ENCODE assay signal across 8 cellular contexts in genomic region chr14:77124345-77125274, GRCh38. TPM values are rescaled to one million over a fixed set of nuclear protein-coding genes. Genes with fewer than 3 reads are reported as not detected.
DNase-seq lines count a peak whose midpoint lies in the region; ATAC-seq, FAIRE-seq and TF ChIP-seq lines count a peak whose summit lies in the region.

No MANE protein-coding gene starts in this region.

- no peak; the same call in 1 of the 2 replicates for TF ChIP-seq CTCF in HepG2 (CRISPR knock-in tag; IDR thresholded peaks at IDR 0.05)

- peaks cover 11% of the 10 kb centered on the region for H3K27me3 ChIP-seq in HUES64 (ENCODE audit: insufficient read depth, low read length)
- H3K27me3 ChIP-seq in HepG2 (ENCODE audit: control insufficient read depth in 1 of 2, insufficient read depth in 2 of 2, low read length in 2 of 2): peaks cover 1 to 12% of the 10 kb centered on the region in 2 experiments; a peak in 3 of 5 replicates

- H3K4me3 ChIP-seq in HUES64 (ENCODE audit: low read length): peak overlapping the region; percentile 70
- peak overlapping the region; percentile 38 to 66 (median 40) for H3K4me3 ChIP-seq in HepG2 (replicated peaks in 1 of 3; ENCODE audit: insufficient read depth in 1 of 3, low read depth in 2 of 3, low read length in 3 of 3)

- H3K36me3 ChIP-seq in HUES64 (ENCODE audit: insufficient read depth, low read length) (peaks cover 2% of the 10 kb centered on the region; the same call in 1 of the 2 replicates), HepG2 (replicated peaks in 1 of 2; ENCODE audit: control insufficient read depth in 1 of 2, insufficient read depth in 2 of 2, low read length in 2 of 2) (no peaks in the 10 kb centered on the region)

- CTCF ChIA-PET in HepG2 (lab: Yijun Ruan, JAX; ENCODE audit: low intra/inter-chr PET ratio, low total read pairs): no interaction called here

- H3K79me2 ChIP-seq in HepG2 (ENCODE audit: insufficient read depth, low read length): no peaks in the 10 kb centered on the region

- in situ Hi-C loops in HepG2 (cut with HindIII; ENCODE audit: extremely low pct_ligation_motif_present, low pct_unique_long_range_greater_than_20kb): no loop called here

- 5% methylated on average over 73 of the region's 73 CpGs for WGBS in HUES64
- 49% methylated on average over 14 of the region's 73 CpGs for WGBS in HepG2 (ENCODE audit: low lambda C conversion rate)

- POLR2A ChIA-PET in HepG2 (lab: Yijun Ruan, JAX): no interaction called here

- BruUV-seq in HepG2 (replicated peaks; lab: Mats Ljungman, UMichigan): no TSS peak

- H4K20me1 ChIP-seq in HepG2 (ENCODE audit: insufficient read depth, low read length): no peaks in the 10 kb centered on the region

- no peak for TF ChIP-seq EP300 in HepG2 (IDR thresholded peaks at IDR 0.05; ENCODE audit: low read depth in 2 of 2, low read length in 2 of 2)
- TF ChIP-seq EP300 in HepG2 (CRISPR knock-in tag; IDR thresholded peaks at IDR 0.05; ENCODE audit: borderline replicate concordance): no peak

- H3K4me1 ChIP-seq in HUES64 (ENCODE audit: insufficient read depth, low read length): peaks cover 28% of the 10 kb centered on the region
- peaks cover 32% of the 10 kb centered on the region for H3K4me1 ChIP-seq in HepG2 (ENCODE audit: insufficient read depth, low read length)

- ATAC-seq in HepG2: peak; percentile 77

- intact Hi-C loops in HepG2 (cut with micrococcal nuclease; ENCODE audit: unreplicated experiment): no loop called here

- no peak overlapping the region for H3K27ac ChIP-seq in HUES64 (ENCODE audit: low read depth, low read length)
- H3K27ac ChIP-seq in cingulate gyrus (ENCODE audit: low read depth, low read length): peak overlapping the region; percentile 92
- no peak overlapping the region for H3K27ac ChIP-seq in HepG2 (ENCODE audit: extremely low read length, insufficient read depth, low read length)

- no peak for FAIRE-seq in HepG2 (lab: Jason Lieb, UNC)

- H3K4me2 ChIP-seq in HepG2 (ENCODE audit: low read depth, low read length): peak overlapping the region; percentile 82

- peak; percentile 36; the same call in 1 of the 2 replicates for TF ChIP-seq RAD21 in HepG2 (CRISPR knock-in tag; IDR thresholded peaks at IDR 0.05)

- DNase-seq in COR-L47 (lab: John Stamatoyannopoulos, UW) (peak; percentile 23), HepG2 (ENCODE audit: low spot score) (no peak), HCEC 1CT (no peak), Kasumi-1 (lab: John Stamatoyannopoulos, UW) (no peak)
- DNase-seq in activated CD4-positive, alpha-beta T cell treated with anti-CD3 and anti-CD28 coated beads for 24 hours (ENCODE audit: low read depth in 2 of 2): peak; percentile 43 to 50
- DNase-seq in stimulated activated CD4-positive, alpha-beta T cell treated with anti-CD3 and anti-CD28 coated beads, Interleukin-2, amount 100 ng/mL, for 48 hours: peak; percentile 35 to 74

- H3K9me3 ChIP-seq in HUES64 (ENCODE audit: insufficient read depth, low read depth, low read length) (no peaks in the 10 kb centered on the region), HepG2 (ENCODE audit: low read length) (no peaks in the 10 kb centered on the region)

- H3K9ac ChIP-seq in HUES64 (ENCODE audit: low read depth, low read length) (peak overlapping the region; percentile 61), HepG2 (ENCODE audit: insufficient read depth, low read depth, low read length) (peak overlapping the region; percentile 46; the same call in 1 of the 2 replicates)

- no peak overlapping the region for H2AFZ ChIP-seq in HepG2 (ENCODE audit: low read length)

- TF ChIP-seq POLR2A in HepG2 (IDR thresholded peaks at IDR 0.05; ENCODE audit: insufficient read depth in 1 of 2, low read depth in 2 of 2, low read length in 2 of 2): no peak

RNA-seq across cellular contexts. Expression of gene ZDHHC22, which starts 17.0 kb away (rescaled TPM):
- polyA plus RNA-seq in HUES64 (2013, experiment 1 of 2): 19.1 TPM
- 16.3 TPM for polyA plus RNA-seq in HUES64 (2013, experiment 2 of 2)
- total RNA-seq in HepG2 (2016; rRNA removed; fragmentation: Illumina TruSeq; extraction: Trizol): not detected in 2 replicates
- not detected in 2 replicates for total RNA-seq in HepG2 (2016; cell fraction: cytosol; rRNA removed; fragmentation: Illumina TruSeq; extraction: Trizol; ENCODE audit: low read depth)
- not detected in 2 replicates for total RNA-seq in HepG2 (2016; cell fraction: insoluble cytoplasmic fraction; rRNA removed; fragmentation: Illumina TruSeq; extraction: Trizol)
- not detected in 2 replicates for total RNA-seq in HepG2 (2016; cell fraction: membrane; rRNA removed; fragmentation: Illumina TruSeq; extraction: Trizol)
- not detected in 2 replicates for total RNA-seq in HepG2 (2016; cell fraction: nucleus; rRNA removed; fragmentation: Illumina TruSeq; extraction: Trizol)
- polyA plus RNA-seq in HepG2 (2011; rRNA removed): not detected in 2 replicates
- polyA plus RNA-seq in HepG2 (2011; cell fraction: cytosol; rRNA removed): not detected in 2 replicates
- polyA plus RNA-seq in HepG2 (2011; cell fraction: nucleus; rRNA removed): not detected in 2 replicates
- 0.04 TPM in 1 of 2 replicates, not detected in the other for polyA plus RNA-seq in HepG2 (2012)
- polyA plus RNA-seq in HepG2 (2016; cell fraction: cytosol; fragmentation: Illumina TruSeq; extraction: Trizol; ENCODE audit: low read depth): not detected in 2 replicates
- not detected in 2 replicates for polyA plus RNA-seq in HepG2 (2016; cell fraction: insoluble cytoplasmic fraction; fragmentation: Illumina TruSeq; extraction: Trizol; ENCODE audit: low read depth)
- not detected in 2 replicates for polyA plus RNA-seq in HepG2 (2016; cell fraction: membrane; fragmentation: Illumina TruSeq; extraction: Trizol; ENCODE audit: low read depth)
- polyA plus RNA-seq in HepG2 (2016; cell fraction: nucleus; fragmentation: Illumina TruSeq; extraction: Trizol; ENCODE audit: insufficient read depth, low read depth): not detected in 2 replicates
- polyA minus RNA-seq in HepG2 (2011; rRNA and poly(A)+ RNA removed; ENCODE audit: low replicate concordance): not detected in 2 replicates
- polyA minus RNA-seq in HepG2 (2011; cell fraction: cytosol; rRNA and poly(A)+ RNA removed): not detected in 2 replicates
- not detected in 2 replicates for polyA minus RNA-seq in HepG2 (2011; cell fraction: nucleus; rRNA and poly(A)+ RNA removed)

RNA-seq across cellular contexts. Expression of gene CIPC, which starts 26.6 kb away (rescaled TPM):
- polyA plus RNA-seq in HUES64 (2013, experiment 1 of 2): 17.7 TPM
- 16.9 TPM for polyA plus RNA-seq in HUES64 (2013, experiment 2 of 2)
- 13.9 and 18.4 TPM in 2 replicates for total RNA-seq in HepG2 (2016; rRNA removed; fragmentation: Illumina TruSeq; extraction: Trizol)
- 1.6 and 1.7 TPM in 2 replicates for total RNA-seq in HepG2 (2016; cell fraction: cytosol; rRNA removed; fragmentation: Illumina TruSeq; extraction: Trizol; ENCODE audit: low read depth)
- 12.8 and 18.2 TPM in 2 replicates for total RNA-seq in HepG2 (2016; cell fraction: insoluble cytoplasmic fraction; rRNA removed; fragmentation: Illumina TruSeq; extraction: Trizol)
- 9.4 and 10.0 TPM in 2 replicates for total RNA-seq in HepG2 (2016; cell fraction: membrane; rRNA removed; fragmentation: Illumina TruSeq; extraction: Trizol)
- total RNA-seq in HepG2 (2016; cell fraction: nucleus; rRNA removed; fragmentation: Illumina TruSeq; extraction: Trizol): 8.0 and 10.3 TPM in 2 replicates
- polyA plus RNA-seq in HepG2 (2011; rRNA removed): 6.0 and 7.6 TPM in 2 replicates
- 4.8 and 5.6 TPM in 2 replicates for polyA plus RNA-seq in HepG2 (2011; cell fraction: cytosol; rRNA removed)
- polyA plus RNA-seq in HepG2 (2011; cell fraction: nucleus; rRNA removed): 3.6 and 4.9 TPM in 2 replicates
- polyA plus RNA-seq in HepG2 (2012): 4.0 and 4.3 TPM in 2 replicates
- polyA plus RNA-seq in HepG2 (2016; cell fraction: cytosol; fragmentation: Illumina TruSeq; extraction: Trizol; ENCODE audit: low read depth): 0.84 and 0.93 TPM in 2 replicates
- 12.4 and 12.8 TPM in 2 replicates for polyA plus RNA-seq in HepG2 (2016; cell fraction: insoluble cytoplasmic fraction; fragmentation: Illumina TruSeq; extraction: Trizol; ENCODE audit: low read depth)
- polyA plus RNA-seq in HepG2 (2016; cell fraction: membrane; fragmentation: Illumina TruSeq; extraction: Trizol; ENCODE audit: low read depth): 3.3 and 4.4 TPM in 2 replicates
- 10.3 and 11.4 TPM in 2 replicates for polyA plus RNA-seq in HepG2 (2016; cell fraction: nucleus; fragmentation: Illumina TruSeq; extraction: Trizol; ENCODE audit: insufficient read depth, low read depth)
- 11.9 and 19.0 TPM in 2 replicates for polyA minus RNA-seq in HepG2 (2011; rRNA and poly(A)+ RNA removed; ENCODE audit: low replicate concordance)
- 6.0 and 6.7 TPM in 2 replicates for polyA minus RNA-seq in HepG2 (2011; cell fraction: cytosol; rRNA and poly(A)+ RNA removed)
- 5.9 and 7.2 TPM in 2 replicates for polyA minus RNA-seq in HepG2 (2011; cell fraction: nucleus; rRNA and poly(A)+ RNA removed)

RNA-seq across cellular contexts. Expression of gene TMEM63C, which starts 57.0 kb away (rescaled TPM):
- polyA plus RNA-seq in HUES64 (2013, experiment 1 of 2): 1.6 TPM
- 2.4 TPM for polyA plus RNA-seq in HUES64 (2013, experiment 2 of 2)
- 0.08 and 0.27 TPM in 2 replicates for total RNA-seq in HepG2 (2016; rRNA removed; fragmentation: Illumina TruSeq; extraction: Trizol)
- 1.1 TPM in 1 of 2 replicates, not detected in the other for total RNA-seq in HepG2 (2016; cell fraction: cytosol; rRNA removed; fragmentation: Illumina TruSeq; extraction: Trizol; ENCODE audit: low read depth)
- 0.19 TPM in 1 of 2 replicates, not detected in the other for total RNA-seq in HepG2 (2016; cell fraction: insoluble cytoplasmic fraction; rRNA removed; fragmentation: Illumina TruSeq; extraction: Trizol)
- total RNA-seq in HepG2 (2016; cell fraction: membrane; rRNA removed; fragmentation: Illumina TruSeq; extraction: Trizol): 1.3 TPM in 1 of 2 replicates, not detected in the other
- 1.0 TPM in 1 of 2 replicates, not detected in the other for total RNA-seq in HepG2 (2016; cell fraction: nucleus; rRNA removed; fragmentation: Illumina TruSeq; extraction: Trizol)
- polyA plus RNA-seq in HepG2 (2011; rRNA removed): 0.17 and 0.59 TPM in 2 replicates
- 0.18 and 0.24 TPM in 2 replicates for polyA plus RNA-seq in HepG2 (2011; cell fraction: cytosol; rRNA removed)
- polyA plus RNA-seq in HepG2 (2011; cell fraction: nucleus; rRNA removed): 0.90 and 1.1 TPM in 2 replicates
- polyA plus RNA-seq in HepG2 (2012): 0.52 and 0.55 TPM in 2 replicates
- 0.12 and 0.34 TPM in 2 replicates for polyA plus RNA-seq in HepG2 (2016; cell fraction: cytosol; fragmentation: Illumina TruSeq; extraction: Trizol; ENCODE audit: low read depth)
- polyA plus RNA-seq in HepG2 (2016; cell fraction: insoluble cytoplasmic fraction; fragmentation: Illumina TruSeq; extraction: Trizol; ENCODE audit: low read depth): not detected in 2 replicates
- not detected in 2 replicates for polyA plus RNA-seq in HepG2 (2016; cell fraction: membrane; fragmentation: Illumina TruSeq; extraction: Trizol; ENCODE audit: low read depth)
- 0.49 TPM in 1 of 2 replicates, not detected in the other for polyA plus RNA-seq in HepG2 (2016; cell fraction: nucleus; fragmentation: Illumina TruSeq; extraction: Trizol; ENCODE audit: insufficient read depth, low read depth)
- polyA minus RNA-seq in HepG2 (2011; rRNA and poly(A)+ RNA removed; ENCODE audit: low replicate concordance): 0.28 TPM in 1 of 2 replicates, not detected in the other
- polyA minus RNA-seq in HepG2 (2011; cell fraction: cytosol; rRNA and poly(A)+ RNA removed): 1.8 TPM in 1 of 2 replicates, not detected in the other
- 0.26 and 0.37 TPM in 2 replicates for polyA minus RNA-seq in HepG2 (2011; cell fraction: nucleus; rRNA and poly(A)+ RNA removed)

Comparison
In these comparisons a context has a peak if more than half of its experiments do, and no peak if none do; other contexts are left out.
1. DNase-seq: peak in COR-L47 (single experiment), activated CD4-positive, alpha-beta T cell treated with anti-CD3 and anti-CD28 coated beads for 24 hours (2 of 2) and stimulated activated CD4-positive, alpha-beta T cell treated with anti-CD3 and anti-CD28 coated beads, Interleukin-2, amount 100 ng/mL, for 48 hours (2 of 2); none in HepG2 (single experiment), HCEC 1CT (single experiment) and Kasumi-1 (0 of 2).